ENCODE assay signal across 29 cellular contexts in genomic region chr2:20118051-20118450, GRCh38.
"Had no signal": no experiment of that assay in that cellular context is flagged by ENCODE, and none has a peak within 500 bp of the region (broad histone marks: within the 10 kb centered on the region; RNA-seq: fewer than 3 reads in every experiment).

No MANE protein-coding gene starts in this region.

- H3K9ac ChIP-seq: neural progenitor cell had no signal

- H3K27ac ChIP-seq: left lung, neural progenitor cell, ovary, prostate gland, stomach, testis, thyroid gland, transverse colon, uterus had no signal

- H3K4me2 ChIP-seq: neural progenitor cell had no signal

- H3K36me3 ChIP-seq: left lung, neural progenitor cell, ovary, prostate gland, stomach, thyroid gland, transverse colon, uterus had no signal

- H2AFZ ChIP-seq: neural progenitor cell had no signal

- ATAC-seq: left colon; left lung; natural killer cell; right cardiac atrium; sciatic nerve; stimulated activated naive B cell treated with anti-CD40 and anti-IgM and Interleukin-4, amounts not matched to agents 10 μg/mL and 1 μg/mL and 100 μg/mL, for 72 hours; stimulated activated naive CD8-positive, alpha-beta T cell treated with anti-CD3 and anti-CD28 coated beads, Interleukin-15, Interleukin-2, amounts not matched to agents 100 U/mL and 50 U/mL, for 24 hours had no signal

- H3K27me3 ChIP-seq: left lung, neural progenitor cell, ovary, stomach, testis, thyroid gland, transverse colon, uterus had no signal

- DNase-seq: hypothalamus; immature natural killer cell; kidney; left colon; left lung; mesendoderm; naive B cell; natural killer cell; nephron progenitor cell; ovary; retina; right cardiac atrium; stimulated activated CD4-positive, alpha-beta T cell treated with anti-CD3 and anti-CD28 coated beads, Interleukin-12 subunit alpha, Interleukin-12 subunit beta, amount 100 ng/mL, for 4 hours; stimulated activated CD4-positive, alpha-beta T cell treated with anti-CD3 and anti-CD28 coated beads, Interleukin-15, amount 100 ng/mL, for 24 hours; stimulated activated CD4-positive, alpha-beta T cell treated with anti-CD3 and anti-CD28 coated beads, Interleukin-2, amount 100 ng/mL, for 24 hours; stimulated activated CD4-positive, alpha-beta T cell treated with anti-CD3 and anti-CD28 coated beads, Interleukin-4, amount 100 ng/mL, for 1 hour; stimulated activated naive B cell treated with anti-CD40 and anti-IgM and Interleukin-4, amounts not matched to agents 10 μg/mL and 1 μg/mL and 100 μg/mL, for 72 hours; stimulated activated naive CD8-positive, alpha-beta T cell treated with anti-CD3 and anti-CD28 coated beads, Interleukin-15, Interleukin-2, amounts not matched to agents 100 U/mL and 50 U/mL, for 24 hours; stomach; testis; thyroid gland; transverse colon; uterus had no signal

- H3K4me1 ChIP-seq: left lung, neural progenitor cell, prostate gland, testis, thyroid gland, uterus had no signal

- H3K4me3 ChIP-seq: left lung, lung, neural progenitor cell, ovary, prostate gland, skin epidermis, stomach, testis, thyroid gland, transverse colon, uterus had no signal

- H3K9me3 ChIP-seq: left lung, ovary, prostate gland, stomach, testis, thyroid gland, transverse colon, uterus had no signal

- FAIRE-seq: islet of Langerhans, kidney had no signal
